15 cellular contexts compared by ENCODE assay signal in the genomic region with DNA sequence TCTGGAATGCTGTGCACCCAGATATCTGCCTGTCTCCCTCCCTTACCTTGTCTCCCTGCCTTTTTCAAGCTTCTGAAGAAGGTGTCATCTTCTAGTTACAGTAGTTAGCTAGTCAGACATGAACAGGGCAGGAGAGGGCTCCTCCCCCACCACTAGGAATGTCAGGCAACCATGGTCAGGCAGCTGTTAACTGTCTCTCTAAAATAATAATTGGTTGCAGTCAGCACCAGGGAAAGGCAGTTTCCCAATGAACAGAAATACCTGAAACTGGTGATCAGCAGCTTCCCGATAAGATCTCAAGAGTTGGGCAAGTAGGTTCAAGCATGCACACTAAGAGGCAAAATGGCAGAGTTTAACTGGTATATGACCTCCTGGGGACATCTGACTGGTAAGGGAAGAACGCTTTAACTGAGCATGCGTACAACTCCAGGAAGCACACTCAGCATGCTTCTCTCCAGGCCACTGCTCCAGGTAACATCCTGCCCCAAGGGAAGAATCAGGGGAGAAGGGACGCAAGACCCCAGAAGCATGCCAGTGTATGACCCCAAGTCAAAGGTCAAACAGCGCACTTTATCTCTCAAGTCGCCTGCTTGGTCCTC.
"Had no signal": no experiment of that assay in that cellular context is flagged by ENCODE, and none has a peak within 500 bp of the region (broad histone marks: within the 10 kb centered on the region; RNA-seq: fewer than 3 reads in every experiment).

No MANE protein-coding gene starts in this region.

- H3K27me3 ChIP-seq: neural progenitor cell, sigmoid colon, tibial nerve had no signal

- H3K9ac ChIP-seq: neural progenitor cell had no signal

- H3K36me3 Mint-ChIP-seq: activated naive CD4-positive, alpha-beta T cell treated with anti-CD3 and anti-CD28 coated beads, Interleukin-2, amount 10 ng/mL, durations not matched to agents 7 days and 5 days; neural progenitor cell had no signal

- H3K9me3 Mint-ChIP-seq: activated naive CD4-positive, alpha-beta T cell treated with anti-CD3 and anti-CD28 coated beads, Interleukin-2, amount 10 ng/mL, durations not matched to agents 7 days and 5 days; activated T-cell treated with anti-CD3 and anti-CD28 coated beads, Interleukin-2, amount 50 U/mL, for 24 hours; neural progenitor cell; stimulated activated naive B cell treated with anti-CD40 and anti-IgM and Interleukin-4, amounts not matched to agents 10 μg/mL and 1 μg/mL and 100 μg/mL, for 72 hours had no signal

- H3K4me2 ChIP-seq: neural progenitor cell had no signal

- H3K9me3 ChIP-seq: sigmoid colon, tibial nerve had no signal

- H3K27ac Mint-ChIP-seq: activated naive CD4-positive, alpha-beta T cell treated with anti-CD3 and anti-CD28 coated beads, Interleukin-2, amount 10 ng/mL, durations not matched to agents 7 days and 5 days; activated T-cell treated with anti-CD3 and anti-CD28 coated beads, Interleukin-2, amount 50 U/mL, for 24 hours; neural progenitor cell; stimulated activated naive B cell treated with anti-CD40 and anti-IgM and Interleukin-4, amounts not matched to agents 10 μg/mL and 1 μg/mL and 100 μg/mL, for 72 hours had no signal

- H3K4me1 Mint-ChIP-seq: activated naive CD4-positive, alpha-beta T cell treated with anti-CD3 and anti-CD28 coated beads, Interleukin-2, amount 10 ng/mL, durations not matched to agents 7 days and 5 days; neural progenitor cell had no signal

- H3K4me3 Mint-ChIP-seq: activated naive CD4-positive, alpha-beta T cell treated with anti-CD3 and anti-CD28 coated beads, Interleukin-2, amount 10 ng/mL, durations not matched to agents 7 days and 5 days; activated T-cell treated with anti-CD3 and anti-CD28 coated beads, Interleukin-2, amount 50 U/mL, for 24 hours; neural progenitor cell; stimulated activated naive B cell treated with anti-CD40 and anti-IgM and Interleukin-4, amounts not matched to agents 10 μg/mL and 1 μg/mL and 100 μg/mL, for 72 hours had no signal

- H3K36me3 ChIP-seq: esophagus squamous epithelium, neural progenitor cell, sigmoid colon, tibial nerve, WERI-Rb-1 had no signal

- ATAC-seq: left colon; stimulated activated naive B cell treated with anti-CD40 and anti-IgM and Interleukin-4, amounts not matched to agents 10 μg/mL and 1 μg/mL and 100 μg/mL, for 72 hours had no signal

- DNase-seq: activated CD4-positive, alpha-beta T cell treated with anti-CD3 and anti-CD28 coated beads, Interleukin-2, amount 50 U/mL, for 48 hours; activated naive CD4-positive, alpha-beta T cell treated with anti-CD3 and anti-CD28 coated beads, Interleukin-2, amount 10 ng/mL, durations not matched to agents 7 days and 5 days; activated T-cell treated with anti-CD3 and anti-CD28 coated beads, Interleukin-2, amount 50 U/mL, for 24 hours; amniotic stem cell; caudate nucleus; effector CD4-positive, alpha-beta T cell; esophagus squamous epithelium; glutamatergic neuron; left colon; sigmoid colon; stimulated activated naive B cell treated with anti-CD40 and anti-IgM and Interleukin-4, amounts not matched to agents 10 μg/mL and 1 μg/mL and 100 μg/mL, for 72 hours; WERI-Rb-1 had no signal

- H3K4me1 ChIP-seq: esophagus squamous epithelium, neural progenitor cell, sigmoid colon, tibial nerve had no signal

- H3K4me3 ChIP-seq: esophagus squamous epithelium, lung, neural progenitor cell, sigmoid colon, tibial nerve had no signal

- H3K27ac ChIP-seq: esophagus squamous epithelium, neural progenitor cell, sigmoid colon, tibial nerve, WERI-Rb-1 had no signal

- H2AFZ ChIP-seq: neural progenitor cell had no signal
